8 cellular contexts compared by ENCODE assay signal in the genomic region with DNA sequence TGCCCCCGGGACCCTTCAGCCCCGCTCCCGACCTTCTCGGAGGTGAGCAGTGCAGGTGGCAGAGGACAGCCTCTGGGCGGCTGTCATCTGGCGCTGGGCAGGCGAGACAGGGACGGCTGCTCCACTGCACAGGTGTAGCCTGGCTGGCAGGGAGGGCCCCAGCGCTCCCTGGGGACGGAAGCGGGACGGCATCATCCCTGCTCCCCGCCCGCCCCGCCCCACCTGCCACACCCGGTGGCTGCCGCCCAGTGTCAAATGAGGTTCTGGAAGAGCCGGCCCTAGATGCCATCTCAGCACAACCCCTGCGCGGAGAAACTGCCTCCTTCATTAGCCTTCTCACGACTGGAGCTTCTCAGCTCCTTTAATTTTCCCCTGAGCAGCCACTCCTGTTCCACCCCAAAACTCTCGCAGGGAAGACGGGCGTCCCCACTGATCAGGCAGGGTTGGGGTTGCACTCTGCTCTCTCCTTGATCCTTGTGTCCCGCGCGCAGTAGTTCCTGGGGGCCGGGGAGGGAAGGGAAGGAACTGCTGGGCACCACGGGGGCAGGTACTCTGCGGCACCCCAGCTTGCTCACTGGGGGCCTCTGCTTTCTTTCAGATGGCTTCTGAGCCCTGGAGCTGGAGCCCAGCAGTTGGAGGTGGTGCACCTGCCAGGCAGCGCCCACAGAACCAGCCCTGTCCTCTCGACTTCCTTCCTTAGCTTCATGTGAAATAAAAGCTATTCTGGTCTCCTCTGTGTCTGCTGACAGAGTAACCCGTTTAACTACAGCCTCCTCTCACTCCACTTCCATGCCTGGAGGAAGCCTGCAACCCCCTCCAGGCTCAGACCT. TPM values are rescaled to one million over a fixed set of nuclear protein-coding genes. Genes with fewer than 3 reads are reported as not detected.
DNase-seq lines count a peak whose midpoint lies in the region; ATAC-seq and TF ChIP-seq lines count a peak whose summit lies in the region.

No MANE protein-coding gene starts in this region.

- DNase-seq in NCI-H2196 treated with DMSO at 0.1 percent for 48 hours (lab: John Stamatoyannopoulos, UW; ENCODE audit: unreplicated experiment) (peak; percentile 7), islet precursor cell (peak; percentile 54), glutamatergic neuron (no peak), cerebellar nuclear complex (lab: John Stamatoyannopoulos, UW) (no peak)
- DNase-seq in activated T-cell treated with anti-CD3 and anti-CD28 coated beads, Interleukin-2, amount 50 U/mL, for 48 hours = peak; percentile 55 to 62
- peak; percentile 23 to 31 for DNase-seq in stimulated activated naive CD8-positive, alpha-beta T cell treated with anti-CD3 and anti-CD28 coated beads, Interleukin-15, amount 100 ng/mL, for 72 hours

- peaks cover 24% of the 10 kb centered on the region for H3K4me1 Mint-ChIP-seq in stimulated activated naive CD8-positive, alpha-beta T cell treated with anti-CD3 and anti-CD28 coated beads, Interleukin-15, amount 100 ng/mL, for 72 hours
- no peaks in the 10 kb centered on the region for H3K4me1 Mint-ChIP-seq in glutamatergic neuron (ENCODE audit: low read depth, unreplicated experiment)

- peaks cover 19% of the 10 kb centered on the region for H3K27me3 Mint-ChIP-seq in stimulated activated naive CD8-positive, alpha-beta T cell treated with anti-CD3 and anti-CD28 coated beads, Interleukin-15, amount 100 ng/mL, for 72 hours
- H3K27me3 Mint-ChIP-seq in glutamatergic neuron (ENCODE audit: unreplicated experiment) = peaks cover 2% of the 10 kb centered on the region

- no peak for TF ChIP-seq CTCF in glutamatergic neuron (IDR thresholded peaks at IDR 0.05; ENCODE audit: partially characterized antibody, unreplicated experiment)

- H3K9me3 Mint-ChIP-seq in stimulated activated naive CD8-positive, alpha-beta T cell treated with anti-CD3 and anti-CD28 coated beads, Interleukin-15, amount 100 ng/mL, for 72 hours = no peaks in the 10 kb centered on the region
- peaks cover 1% of the 10 kb centered on the region for H3K9me3 Mint-ChIP-seq in glutamatergic neuron (ENCODE audit: unreplicated experiment)

- peak overlapping the region; percentile 85 to 90 for H3K27ac Mint-ChIP-seq in stimulated activated naive CD8-positive, alpha-beta T cell treated with anti-CD3 and anti-CD28 coated beads, Interleukin-15, amount 100 ng/mL, for 72 hours
- H3K27ac Mint-ChIP-seq in glutamatergic neuron (ENCODE audit: unreplicated experiment) = no peak overlapping the region

- ATAC-seq in GM19023 (IDR thresholded peaks at IDR 0.05; ENCODE audit: unreplicated experiment) (peak; percentile 58), HG02852 (IDR thresholded peaks at IDR 0.05; ENCODE audit: unreplicated experiment) (peak; percentile 53)
- peak; percentile 74 for ATAC-seq in stimulated activated naive CD8-positive, alpha-beta T cell treated with anti-CD3 and anti-CD28 coated beads, Interleukin-15, amount 100 ng/mL, for 72 hours

- no peaks in the 10 kb centered on the region for H3K36me3 Mint-ChIP-seq in glutamatergic neuron (ENCODE audit: unreplicated experiment)

- H3K4me3 Mint-ChIP-seq in stimulated activated naive CD8-positive, alpha-beta T cell treated with anti-CD3 and anti-CD28 coated beads, Interleukin-15, amount 100 ng/mL, for 72 hours = peak overlapping the region; percentile 80 to 83
- no peak overlapping the region for H3K4me3 Mint-ChIP-seq in glutamatergic neuron (ENCODE audit: unreplicated experiment)

RNA-seq across cellular contexts. Expression of gene PLAC9, which starts 12.0 kb away (rescaled TPM):
- total RNA-seq in glutamatergic neuron (ENCODE audit: unreplicated experiment) = not detected

Comparison
In these comparisons a context has a peak if more than half of its experiments do, and no peak if none do; other contexts are left out.
1. DNase-seq: peak in NCI-H2196 treated with DMSO at 0.1 percent for 48 hours (single experiment), activated T-cell treated with anti-CD3 and anti-CD28 coated beads, Interleukin-2, amount 50 U/mL, for 48 hours (2 of 2), islet precursor cell (single experiment) and stimulated activated naive CD8-positive, alpha-beta T cell treated with anti-CD3 and anti-CD28 coated beads, Interleukin-15, amount 100 ng/mL, for 72 hours (2 of 2); none in glutamatergic neuron (single experiment) and cerebellar nuclear complex (0 of 2).
2. Peak in every context shown above with its lines, with median percentiles within 50 percentile points of each other: ATAC-seq.